In genomic region chr11:6611092-6612007, GRCh38 we compare ENCODE assay signal across 8 cellular contexts. TPM values are rescaled to one million over a fixed set of nuclear protein-coding genes. Genes with fewer than 3 reads are reported as not detected.
A peak's percentile ranks its signal among the peaks of the same experiment; 100 is the strongest.
DNase-seq lines count a peak whose midpoint lies in the region; ATAC-seq and TF ChIP-seq lines count a peak whose summit lies in the region.

No MANE protein-coding gene starts in this region.

- ATAC-seq in HG02981 (IDR thresholded peaks at IDR 0.05; ENCODE audit: unreplicated experiment) (peak; percentile 21), memory B cell (ENCODE audit: low read depth) (peak; percentile 4)

- H3K4me3 ChIP-seq in dorsolateral prefrontal cortex (peak overlapping the region; percentile 59 to 89 (median 78)), transverse colon (peak overlapping the region; percentile 61 to 83 (median 76))

- H3K27me3 ChIP-seq in dorsolateral prefrontal cortex: no peaks in the 10 kb centered on the region
- no peaks in the 10 kb centered on the region for H3K27me3 ChIP-seq in transverse colon

- H3K27ac ChIP-seq in dorsolateral prefrontal cortex: peak overlapping the region; percentile 61 to 100 (median 98)
- H3K27ac ChIP-seq in transverse colon: peak overlapping the region; percentile 96 to 99 (median 97)

- peaks cover 34% of the 10 kb centered on the region for H3K36me3 Mint-ChIP-seq in memory B cell

- WGBS in transverse colon (ENCODE audit: low coverage in 1 of 2), 2 donors: 3 to 14% methylated on average over 5 to 36 of the region's 45 CpGs

- H3K27me3 Mint-ChIP-seq in memory B cell: no peaks in the 10 kb centered on the region

- TF ChIP-seq EP300 in transverse colon (IDR thresholded peaks at IDR 0.05; ENCODE audit: low read depth): no peak

- no peak overlapping the region for H3K27ac Mint-ChIP-seq in memory B cell

- H3K9me3 ChIP-seq in transverse colon: no peaks in the 10 kb centered on the region

- H3K4me1 ChIP-seq in transverse colon: peaks cover 29 to 64% (median 45%) of the 10 kb centered on the region in 4 donors

- H3K9me3 Mint-ChIP-seq in memory B cell: no peaks in the 10 kb centered on the region

- peaks cover 0 to 25% (median 9%) of the 10 kb centered on the region in 4 donors for H3K36me3 ChIP-seq in transverse colon

- intact Hi-C loops in dorsolateral prefrontal cortex (cut with DNase I): loop anchor here (2.0 to 5.0 kb wide), 4 partner anchors 71 to 224 kb away; partner anchors contain the start of genes MRPL17 (in 1 of the 2) and SMPD1 (in 1 of the 2)
- intact Hi-C loops in transverse colon (cut with DNase I; ENCODE audit: low total_unique reads): loop anchor here (5.0 kb wide), 1 partner anchor 71 kb away; the partner anchor contains the start of gene MRPL17

- in situ Hi-C loops in transverse colon (cut with MboI; ENCODE audit: low pct_ligation_motif_present in 1 of 4, low pct_unique_long_range_greater_than_20kb in 1 of 4, low sequenced_read_pairs in 3 of 4): no loop called here

- peaks cover 27% of the 10 kb centered on the region for H3K4me1 Mint-ChIP-seq in memory B cell

- peak; percentile 46 for DNase-seq in activated CD8-positive, alpha-beta memory T cell treated with anti-CD3 and anti-CD28 coated beads, Interleukin-2, amount 50 U/mL, for 4 hours
- DNase-seq in activated CD8-positive, alpha-beta memory T cell treated with anti-CD3 and anti-CD28 coated beads for 24 hours: no peak
- DNase-seq in T follicular helper cell (ENCODE audit: low read depth): peak; percentile 20
- DNase-seq in dorsolateral prefrontal cortex: peak in 1 of 10 donors; percentile 50
- no peak for DNase-seq in memory B cell (ENCODE audit: low spot score in 2 of 2)
- peak; percentile 35 for DNase-seq in transverse colon
- no peak for DNase-seq in inferior parietal cortex (ENCODE audit: extremely low spot score)

- TF ChIP-seq CTCF in dorsolateral prefrontal cortex (IDR thresholded peaks at IDR 0.05 in 54 of 56, conservative IDR thresholded peaks at IDR 0.05 in 2 of 56; ENCODE audit: low read depth in 1 of 56, partially characterized antibody in 56 of 56) (no peak), transverse colon (IDR thresholded peaks at IDR 0.05) (no peak)

- peak overlapping the region; percentile 90 for H3K4me3 Mint-ChIP-seq in memory B cell

- no peak for TF ChIP-seq POLR2A in transverse colon (IDR thresholded peaks at IDR 0.05)

RNA-seq across cellular contexts. Expression of gene TAF10, which starts 0.7 kb away (rescaled TPM):
- total RNA-seq in dorsolateral prefrontal cortex: 100 to 1,000 TPM in 3 of 120 experiments, 10 to 100 TPM in 117; 45.6 to 116 (median 75.0) TPM
- total RNA-seq in transverse colon: 100 to 1,000 TPM in 1 of 4 donors, 10 to 100 TPM in 3; 35.7 to 114 (median 53.8) TPM

RNA-seq across cellular contexts. Expression of gene ILK, which starts 7.8 kb away (rescaled TPM):
- total RNA-seq in dorsolateral prefrontal cortex (100 to 1,000 TPM in 20 of 120 experiments, 10 to 100 TPM in 100; 60.0 to 125 (median 89.3) TPM), transverse colon (100 to 1,000 TPM; 159 to 211 (median 169) TPM)

RNA-seq across cellular contexts. Expression of gene TPP1, which starts 7.9 kb away (rescaled TPM):
- total RNA-seq in dorsolateral prefrontal cortex: 100 to 1,000 TPM in 118 of 120 experiments, 10 to 100 TPM in 2; 89.6 to 219 (median 142) TPM
- total RNA-seq in transverse colon: 100 to 1,000 TPM in 1 of 4 donors, 10 to 100 TPM in 3; 64.0 to 114 (median 74.0) TPM

RNA-seq across cellular contexts. Expression of gene RRP8, which starts 7.9 kb away (rescaled TPM):
- total RNA-seq in dorsolateral prefrontal cortex (10 to 100 TPM; 17.7 to 34.3 (median 24.3) TPM), transverse colon (100 to 1,000 TPM in 1 of 4 donors, 10 to 100 TPM in 2, 1 to 10 TPM in 1; 9.7 to 145 (median 48.2) TPM)

RNA-seq across cellular contexts. Expression of gene DCHS1, which starts 44.3 kb away (rescaled TPM):
- total RNA-seq in dorsolateral prefrontal cortex (10 to 100 TPM in 101 of 120 experiments, 1 to 10 TPM in 19; 6.7 to 24.3 (median 11.9) TPM), transverse colon (10 to 100 TPM in 3 of 4 donors, 1 to 10 TPM in 1; 5.5 to 17.7 (median 14.0) TPM)

Comparison
In these comparisons a context has a peak if more than half of its experiments do, and no peak if none do; other contexts are left out.
1. DNase-seq: peak in activated CD8-positive, alpha-beta memory T cell treated with anti-CD3 and anti-CD28 coated beads, Interleukin-2, amount 50 U/mL, for 4 hours (single experiment), T follicular helper cell (single experiment) and transverse colon (single experiment); none in activated CD8-positive, alpha-beta memory T cell treated with anti-CD3 and anti-CD28 coated beads for 24 hours (single experiment), memory B cell (0 of 2) and inferior parietal cortex (single experiment).